ENCODE assay signal across 30 cellular contexts in the genomic region with DNA sequence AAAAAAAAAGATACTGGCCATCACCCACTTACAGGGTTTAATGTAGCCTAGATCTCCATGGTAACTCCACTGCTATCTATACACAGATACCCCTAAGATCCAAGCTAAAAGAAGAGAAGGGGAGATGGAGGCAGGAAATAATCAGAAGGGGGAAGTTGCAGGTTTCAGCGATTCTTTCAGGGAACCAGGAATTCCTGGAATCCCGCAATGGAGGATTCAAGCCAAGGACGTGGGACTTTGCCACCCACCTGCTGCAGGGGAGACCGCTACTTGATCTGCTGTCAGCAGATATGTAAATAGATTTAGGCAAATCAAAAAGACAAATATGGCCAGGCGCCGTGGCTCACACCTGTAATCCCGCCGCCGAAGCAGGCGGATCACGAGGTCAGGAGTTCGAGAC.
"Had no signal": no experiment of that assay in that cellular context is flagged by ENCODE, and none has a peak within 500 bp of the region (broad histone marks: within the 10 kb centered on the region; RNA-seq: fewer than 3 reads in every experiment).

No MANE protein-coding gene starts in this region.

- H3K9ac ChIP-seq: neural progenitor cell had no signal

- H3K4me3 ChIP-seq: left lung, lower lobe of right lung, neural progenitor cell, pancreas, right atrium auricular region, right lobe of liver, smooth muscle cell, tibial nerve, vagina had no signal

- H3K4me3 Mint-ChIP-seq: immature natural killer cell; natural killer cell; nephron progenitor cell; neural progenitor cell; stimulated activated memory B cell treated with anti-CD40 and anti-IgM and Interleukin-4, amounts not matched to agents 10 μg/mL and 1 μg/mL and 100 μg/mL, for 72 hours; stimulated activated naive CD8-positive, alpha-beta T cell treated with anti-CD3 and anti-CD28 coated beads, Interleukin-15, amount 100 ng/mL, for 72 hours; type B pancreatic cell had no signal

- DNase-seq: hippocampal formation; immature natural killer cell; kidney; left colon; left lung; lower lobe of right lung; mammary epithelial cell; mesenchymal stem cell; naive B cell; natural killer cell; nephron progenitor cell; occipital lobe; pancreas; posterior cingulate gyrus; right lobe of liver; stimulated activated CD4-positive, alpha-beta T cell treated with anti-CD3 and anti-CD28 coated beads, Interleukin-1b, Interleukin-23, amount 100 ng/mL, for 48 hours; stimulated activated CD4-positive, alpha-beta T cell treated with anti-CD3 and anti-CD28 coated beads, Interleukin-2, amount 100 ng/mL, for 48 hours; stimulated activated CD4-positive, alpha-beta T cell treated with anti-CD3 and anti-CD28 coated beads, Interleukin-4, amount 100 ng/mL, for 4 hours; stimulated activated CD8-positive, alpha-beta memory T cell treated with anti-CD3 and anti-CD28 coated beads, Interleukin-4, amount 100 ng/mL, for 48 hours; stimulated activated naive CD4-positive, alpha-beta T cell treated with Interleukin-2 at 50 U/mL for 16 hours; stimulated activated naive CD8-positive, alpha-beta T cell treated with anti-CD3 and anti-CD28 coated beads, Interleukin-15, amount 100 ng/mL, for 72 hours; substantia nigra had no signal

- H3K27ac ChIP-seq: left lung, lower lobe of right lung, neural progenitor cell, neutrophil, pancreas, right atrium auricular region, right lobe of liver, tibial nerve, vagina had no signal

- H3K27ac Mint-ChIP-seq: immature natural killer cell; naive B cell; natural killer cell; nephron progenitor cell; neural progenitor cell; stimulated activated memory B cell treated with anti-CD40 and anti-IgM and Interleukin-4, amounts not matched to agents 10 μg/mL and 1 μg/mL and 100 μg/mL, for 72 hours; stimulated activated naive CD8-positive, alpha-beta T cell treated with anti-CD3 and anti-CD28 coated beads, Interleukin-15, amount 100 ng/mL, for 72 hours; type B pancreatic cell had no signal

- H3K4me1 ChIP-seq: left lung, lower lobe of right lung, neural progenitor cell, pancreas, right atrium auricular region, right lobe of liver, tibial nerve, vagina had no signal

- ATAC-seq: left colon; left lung; lower lobe of right lung; natural killer cell; pancreas; right lobe of liver; stimulated activated memory B cell treated with anti-CD40 and anti-IgM and Interleukin-4, amounts not matched to agents 10 μg/mL and 1 μg/mL and 100 μg/mL, for 72 hours; stimulated activated naive CD8-positive, alpha-beta T cell treated with anti-CD3 and anti-CD28 coated beads, Interleukin-15, amount 100 ng/mL, for 72 hours had no signal

- H3K9me3 Mint-ChIP-seq: immature natural killer cell; natural killer cell; neural progenitor cell; stimulated activated naive CD8-positive, alpha-beta T cell treated with anti-CD3 and anti-CD28 coated beads, Interleukin-15, amount 100 ng/mL, for 72 hours; type B pancreatic cell had no signal

- H3K9me3 ChIP-seq: left lung, lower lobe of right lung, neutrophil, pancreas, right atrium auricular region, right lobe of liver, tibial nerve, vagina had no signal

- H3K4me1 Mint-ChIP-seq: immature natural killer cell; naive B cell; natural killer cell; nephron progenitor cell; stimulated activated memory B cell treated with anti-CD40 and anti-IgM and Interleukin-4, amounts not matched to agents 10 μg/mL and 1 μg/mL and 100 μg/mL, for 72 hours; stimulated activated naive CD8-positive, alpha-beta T cell treated with anti-CD3 and anti-CD28 coated beads, Interleukin-15, amount 100 ng/mL, for 72 hours had no signal

- H3K27me3 ChIP-seq: neural progenitor cell, neutrophil, pancreas, right atrium auricular region, right lobe of liver, tibial nerve, vagina had no signal

- H3K36me3 Mint-ChIP-seq: immature natural killer cell; naive B cell; natural killer cell; stimulated activated memory B cell treated with anti-CD40 and anti-IgM and Interleukin-4, amounts not matched to agents 10 μg/mL and 1 μg/mL and 100 μg/mL, for 72 hours; type B pancreatic cell had no signal

- H3K36me3 ChIP-seq: left lung, lower lobe of right lung, neural progenitor cell, neutrophil, pancreas, right atrium auricular region, right lobe of liver, tibial nerve, vagina had no signal
